Comparison of ENCODE assay signal across 8 cellular contexts in the genomic region with DNA sequence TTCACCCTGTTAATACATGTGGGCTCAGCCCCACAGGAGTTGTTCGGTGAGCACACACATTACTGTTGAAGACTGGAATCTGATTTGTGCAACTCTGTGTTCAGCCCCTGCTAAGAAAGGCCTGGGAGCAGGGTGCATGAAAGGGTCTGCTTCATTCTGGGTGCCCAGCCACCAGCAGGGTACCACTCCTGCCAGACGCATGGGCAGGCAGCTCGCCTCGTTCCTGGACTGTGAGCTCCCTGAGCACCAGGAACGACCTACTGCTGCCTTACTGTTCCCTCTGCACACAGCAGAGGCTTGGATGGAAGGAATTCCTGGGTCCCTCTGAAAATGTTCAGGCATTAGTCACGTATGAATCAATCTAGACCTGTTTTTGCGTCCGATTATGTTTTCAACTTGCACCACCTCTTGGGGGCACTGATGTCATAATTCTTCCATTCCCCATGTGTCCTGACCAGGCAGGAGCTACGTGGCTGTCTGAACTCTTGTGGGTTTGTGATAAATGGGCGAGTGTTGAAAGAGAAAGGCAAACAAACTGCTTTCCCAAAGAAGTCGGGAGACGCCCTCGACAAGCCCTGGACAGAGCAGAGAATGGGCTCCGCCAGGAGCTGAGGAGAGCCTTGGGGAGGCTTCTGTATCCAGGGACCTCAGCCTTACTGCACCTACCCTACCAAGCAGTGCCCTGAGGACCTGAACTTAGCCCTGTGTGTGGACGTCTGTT.
DNase-seq lines count a peak whose midpoint lies in the region; ATAC-seq, FAIRE-seq and TF ChIP-seq lines count a peak whose summit lies in the region.

No MANE protein-coding gene starts in this region.

- H3K27ac Mint-ChIP-seq in memory B cell, result no peak overlapping the region

- no peak for TF ChIP-seq POLR2A in GM12891 (IDR thresholded peaks at IDR 0.05; ENCODE audit: low read depth, low read length)

- DNase-seq in GM03348 (ENCODE audit: low spot score), result peak; percentile 89
- peak; percentile 83 for DNase-seq in HT1080 (ENCODE audit: low read depth)
- no peak for DNase-seq in adipocyte (ENCODE audit: low read depth)
- DNase-seq in memory B cell (ENCODE audit: low spot score in 2 of 2), result no peak
- DNase-seq in middle frontal gyrus (ENCODE audit: extremely low spot score, low spot score), result no peak
- DNase-seq in GM12891 (ENCODE audit: insufficient read length, low spot score), result no peak
- DNase-seq in head of caudate nucleus, result no peak
- DNase-seq in D721Med (ENCODE audit: insufficient read length, low spot score), result no peak

- no peak for FAIRE-seq in GM12891 (lab: Jason Lieb, UNC)
- FAIRE-seq in D721Med (lab: Jason Lieb, UNC), result no peak

- H3K9ac ChIP-seq in adipocyte (ENCODE audit: low read length), result peak overlapping the region; percentile 71

- intact Hi-C loops in head of caudate nucleus (cut with DNase I), result no loop called here

- peaks cover 18% of the 10 kb centered on the region for H3K4me1 Mint-ChIP-seq in memory B cell

- H3K4me3 ChIP-seq in adipocyte (ENCODE audit: low read length), result peak overlapping the region; percentile 55

- H3K36me3 ChIP-seq in adipocyte (ENCODE audit: control insufficient read depth, insufficient read depth, low read length, severe bottlenecking), result no peaks in the 10 kb centered on the region

- H3K27me3 Mint-ChIP-seq in memory B cell, result peaks cover 5% of the 10 kb centered on the region

- H3K4me3 Mint-ChIP-seq in memory B cell, result peak overlapping the region; percentile 43

- no peaks in the 10 kb centered on the region for H3K9me3 Mint-ChIP-seq in memory B cell

- H3K9me3 ChIP-seq in adipocyte (ENCODE audit: control insufficient read depth, low read length), result no peaks in the 10 kb centered on the region

- H3K36me3 Mint-ChIP-seq in memory B cell, result no peaks in the 10 kb centered on the region

- TF ChIP-seq CTCF in D721Med (IDR thresholded peaks at IDR 0.05; ENCODE audit: insufficient read depth, missing control alignments), result no peak

- no peaks in the 10 kb centered on the region for H3K27me3 ChIP-seq in adipocyte (replicated peaks; ENCODE audit: control insufficient read depth, insufficient read depth, low read length)

- no peak for ATAC-seq in memory B cell (ENCODE audit: low read depth)

- peaks cover 30% of the 10 kb centered on the region for H3K4me1 ChIP-seq in adipocyte (ENCODE audit: control insufficient read depth, insufficient read depth, low read length)

TF ChIP-seq in GM12891, 5 proteins besides CTCF, POLR2A, EP300 and RAD21:
- TF ChIP-seq SPI1 (IDR thresholded peaks at IDR 0.05; ENCODE audit: low read depth, low read length), result no peak
- TF ChIP-seq TAF1 (IDR thresholded peaks at IDR 0.05; ENCODE audit: low read depth, low read length), result no peak
- TF ChIP-seq POLR2AphosphoS5 (IDR thresholded peaks at IDR 0.05; ENCODE audit: low read depth, low read length), result no peak
- TF ChIP-seq POU2F2 (IDR thresholded peaks at IDR 0.05; ENCODE audit: low read depth, low read length), result no peak
- TF ChIP-seq PAX5 (IDR thresholded peaks at IDR 0.05; ENCODE audit: insufficient read depth, low read length, severe bottlenecking), result no peak

Comparison
In these comparisons a context has a peak if more than half of its experiments do, and no peak if none do; other contexts are left out.
1. DNase-seq: peak in GM03348 (single experiment) and HT1080 (single experiment); none in adipocyte (single experiment), memory B cell (0 of 2), middle frontal gyrus (single experiment), GM12891 (single experiment), head of caudate nucleus (0 of 42) and D721Med (single experiment).